1 cellular context compared by ENCODE assay signal in genomic region chr11:40280161-40281054, GRCh38.
TF ChIP-seq lines count a peak whose summit lies in the region.

No MANE protein-coding gene starts in this region.

TF ChIP-seq in GM12878, 131 proteins besides CTCF, POLR2A, EP300 and RAD21 (continued from another document):
- no peak for TF ChIP-seq JUND (IDR thresholded peaks at IDR 0.05; ENCODE audit: low read depth, low read length)
- no peak for TF ChIP-seq SKIL (IDR thresholded peaks at IDR 0.05; ENCODE audit: low read depth, poor library complexity, severe bottlenecking)
- no peak for TF ChIP-seq ZNF622 (IDR thresholded peaks at IDR 0.05)
